ENCODE assay signal across 27 cellular contexts in the genomic region with DNA sequence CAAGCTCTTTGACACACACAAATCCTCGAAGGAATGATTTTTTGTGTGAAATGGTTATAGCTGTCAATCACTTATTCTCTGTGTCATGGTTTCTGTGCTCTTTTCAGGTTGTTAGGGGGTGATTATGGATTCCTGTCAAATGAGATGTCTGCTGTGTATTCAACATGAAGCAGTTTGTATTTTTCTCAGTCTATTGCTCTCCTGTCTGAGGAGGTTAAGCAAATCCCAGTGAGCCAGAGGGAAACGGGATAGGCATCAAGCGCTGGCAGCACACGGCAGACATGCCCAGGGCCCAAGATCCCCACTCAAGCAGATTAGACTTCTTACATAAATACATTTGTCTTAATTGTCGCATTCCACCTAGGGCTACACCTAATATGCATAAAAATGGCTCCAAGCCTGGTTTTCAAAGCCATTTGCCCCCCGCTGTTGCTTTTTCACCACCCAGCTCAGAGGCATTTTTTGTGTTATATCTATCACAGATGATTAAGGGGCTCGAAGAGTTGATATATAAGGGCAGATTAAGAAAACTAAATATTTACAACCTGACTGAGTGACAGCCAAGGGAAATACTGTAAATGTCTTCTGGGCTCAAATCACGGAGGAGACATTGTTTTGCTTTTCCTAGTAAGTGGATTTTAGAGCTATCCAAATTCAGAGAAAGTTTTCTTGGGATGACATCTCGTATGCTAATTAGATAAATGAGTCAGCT.
A peak's percentile ranks its signal among the peaks of the same experiment; 100 is the strongest.
DNase-seq lines count a peak whose midpoint lies in the region; ATAC-seq, FAIRE-seq and TF ChIP-seq lines count a peak whose summit lies in the region.
"Had no signal": no experiment of that assay in that cellular context is flagged by ENCODE, and none has a peak within 500 bp of the region (broad histone marks: within the 10 kb centered on the region; RNA-seq: fewer than 3 reads in every experiment).

No MANE protein-coding gene starts in this region.

- no peak for ATAC-seq in HG02610 (IDR thresholded peaks at IDR 0.05; ENCODE audit: unreplicated experiment)
- ATAC-seq: activated CD4-positive, alpha-beta T cell treated with anti-CD3 and anti-CD28 coated beads for 36 hours; foreskin keratinocyte; left colon; PC-3; stimulated activated memory B cell treated with anti-CD40 and anti-IgM and Interleukin-4, amounts not matched to agents 10 μg/mL and 1 μg/mL and 100 μg/mL, for 72 hours had no signal

- H3K9me3 ChIP-seq in HUES64 (ENCODE audit: insufficient read depth, low read depth, low read length) (no peaks in the 10 kb centered on the region), astrocyte (ENCODE audit: insufficient read depth, low read depth, low read length) (no peaks in the 10 kb centered on the region), neural progenitor cell (ENCODE audit: low read depth) (no peaks in the 10 kb centered on the region)
- H3K9me3 ChIP-seq: breast epithelium, Caco-2 had no signal

- CTCF ChIA-PET in RWPE1 (lab: Yijun Ruan, JAX) = interaction anchor here (0.6 kb wide), 1 partner anchor 150 kb away, joined by 4 read pairs; no protein-coding TSS in a partner anchor

- H3K36me3 Mint-ChIP-seq in astrocyte (ENCODE audit: low read depth, unreplicated experiment) (peaks cover 6% of the 10 kb centered on the region), neural progenitor cell (peaks cover 6% of the 10 kb centered on the region)

- H3K4me1 Mint-ChIP-seq in astrocyte (ENCODE audit: low read depth, unreplicated experiment) (peaks cover 8% of the 10 kb centered on the region), neural progenitor cell (peaks cover 23% of the 10 kb centered on the region)
- H3K4me1 Mint-ChIP-seq: activated CD4-positive, alpha-beta T cell treated with anti-CD3 and anti-CD28 coated beads for 36 hours; memory B cell; stimulated activated memory B cell treated with anti-CD40 and anti-IgM and Interleukin-4, amounts not matched to agents 10 μg/mL and 1 μg/mL and 100 μg/mL, for 72 hours had no signal

- no peaks in the 10 kb centered on the region for H3K36me3 ChIP-seq in HUES64 (ENCODE audit: insufficient read depth, low read length)
- no peaks in the 10 kb centered on the region for H3K36me3 ChIP-seq in astrocyte (ENCODE audit: insufficient read depth, low read length)
- H3K36me3 ChIP-seq in neural progenitor cell = no peaks in the 10 kb centered on the region
- H3K36me3 ChIP-seq: breast epithelium had no signal

- TF ChIP-seq CTCF in astrocyte (IDR thresholded peaks at IDR 0.05; ENCODE audit: insufficient read depth, low read depth, low read length) (no peak), neural progenitor cell (IDR thresholded peaks at IDR 0.05) (no peak), RWPE1 (conservative IDR thresholded peaks at IDR 0.05; ENCODE audit: low read depth) (no peak)

- H3K9ac ChIP-seq in HUES64 (ENCODE audit: low read depth, low read length) = no peak overlapping the region
- no peak overlapping the region for H3K9ac ChIP-seq in astrocyte (ENCODE audit: low read length)
- no peak overlapping the region for H3K9ac ChIP-seq in neural progenitor cell

- H2AFZ ChIP-seq in astrocyte (ENCODE audit: low read depth, low read length) (no peak overlapping the region), neural progenitor cell (replicated peaks) (no peak overlapping the region)

- 59% methylated on average over 8 of the region's 9 CpGs for WGBS in HUES64

- H3F3A ChIP-seq in neural progenitor cell (ENCODE audit: low read depth) = no peaks in the 10 kb centered on the region

- no peaks in the 10 kb centered on the region for H3K27me3 Mint-ChIP-seq in astrocyte (ENCODE audit: low read depth, unreplicated experiment)
- H3K27me3 Mint-ChIP-seq in neural progenitor cell (ENCODE audit: insufficient read depth, low read depth) = peaks cover 4% of the 10 kb centered on the region
- H3K27me3 Mint-ChIP-seq: activated CD4-positive, alpha-beta T cell treated with anti-CD3 and anti-CD28 coated beads for 36 hours; memory B cell; stimulated activated memory B cell treated with anti-CD40 and anti-IgM and Interleukin-4, amounts not matched to agents 10 μg/mL and 1 μg/mL and 100 μg/mL, for 72 hours had no signal

- no peaks in the 10 kb centered on the region for H4K20me1 ChIP-seq in astrocyte (ENCODE audit: insufficient read depth, low read length)
- H4K20me1 ChIP-seq in neural progenitor cell (ENCODE audit: low read depth) = no peaks in the 10 kb centered on the region

- H3K4me3 Mint-ChIP-seq in astrocyte (ENCODE audit: unreplicated experiment) (no peak overlapping the region), neural progenitor cell (no peak overlapping the region)
- H3K4me3 Mint-ChIP-seq: activated CD4-positive, alpha-beta T cell treated with anti-CD3 and anti-CD28 coated beads for 36 hours; memory B cell; stimulated activated memory B cell treated with anti-CD40 and anti-IgM and Interleukin-4, amounts not matched to agents 10 μg/mL and 1 μg/mL and 100 μg/mL, for 72 hours had no signal

- DNase-seq in D341Med (ENCODE audit: low spot score) = peak; percentile 69
- no peak for DNase-seq in astrocyte (ENCODE audit: low read depth)
- DNase-seq in neural progenitor cell (ENCODE audit: low spot score) = peak; percentile 29
- DNase-seq in AG08395 (ENCODE audit: low spot score) = no peak
- no peak for DNase-seq in UCSD-AML1 (lab: John Stamatoyannopoulos, UW; ENCODE audit: unreplicated experiment)
- DNase-seq in RWPE1 (ENCODE audit: low spot score) = no peak
- DNase-seq: activated CD4-positive, alpha-beta T cell treated with anti-CD3 and anti-CD28 coated beads for 36 hours; activated CD8-positive, alpha-beta memory T cell treated with anti-CD3 and anti-CD28 coated beads for 24 hours; activated T-cell treated with anti-CD3 and anti-CD28 coated beads, Interleukin-2, amount 50 U/mL, for 1 hour; C1 segment of cervical spinal cord; Caco-2; effector CD4-positive, alpha-beta T cell; foreskin keratinocyte; left colon; MV-4-11; NCI-H1694; occipital lobe; PC-3; SHP77 treated with DMSO at 0.1 percent for 48 hours; stimulated activated CD4-positive, alpha-beta T cell treated with anti-CD3 and anti-CD28 coated beads, Interleukin-4, amount 100 ng/mL, for 1 hour; T-helper 1 cell had no signal

- no peak for FAIRE-seq in astrocyte (lab: Jason Lieb, UNC)
- FAIRE-seq: TTC549 had no signal

- H3K4me3 ChIP-seq in HUES64 (ENCODE audit: low read length) (no peak overlapping the region), astrocyte (ENCODE audit: insufficient read depth, low read depth, low read length) (no peak overlapping the region), neural progenitor cell (no peak overlapping the region)
- H3K4me3 ChIP-seq: breast epithelium had no signal

- H3K79me2 ChIP-seq in astrocyte (ENCODE audit: insufficient read depth, low read length) (no peaks in the 10 kb centered on the region), neural progenitor cell (ENCODE audit: low read depth) (no peaks in the 10 kb centered on the region)

- no peaks in the 10 kb centered on the region for H3K27me3 ChIP-seq in HUES64 (ENCODE audit: insufficient read depth, low read length)
- H3K27me3 ChIP-seq in astrocyte (ENCODE audit: insufficient read depth, low read length) = no peaks in the 10 kb centered on the region
- H3K27me3 ChIP-seq in neural progenitor cell = no peaks in the 10 kb centered on the region
- H3K27me3 ChIP-seq: breast epithelium, foreskin keratinocyte had no signal

- H3K27ac ChIP-seq in HUES64 (ENCODE audit: low read depth, low read length) = peak overlapping the region; percentile 39; the same call in 1 of the 2 replicates
- H3K27ac ChIP-seq in astrocyte (ENCODE audit: low read depth, low read length) = no peak overlapping the region
- H3K27ac ChIP-seq in neural progenitor cell = no peak overlapping the region
- H3K27ac ChIP-seq in RWPE1 = no peak overlapping the region
- H3K27ac ChIP-seq: breast epithelium, foreskin keratinocyte had no signal

- POLR2A ChIA-PET in RWPE1 (lab: Yijun Ruan, JAX; ENCODE audit: low non-redundant PET) = no interaction called here

- H3K4me1 ChIP-seq in HUES64 (ENCODE audit: insufficient read depth, low read length) (peaks cover 32% of the 10 kb centered on the region), astrocyte (ENCODE audit: insufficient read depth, low read length) (peaks cover 9% of the 10 kb centered on the region), neural progenitor cell (peaks cover 7% of the 10 kb centered on the region)
- H3K4me1 ChIP-seq: breast epithelium, Caco-2 had no signal

- H3K9me3 Mint-ChIP-seq in astrocyte (ENCODE audit: unreplicated experiment) = no peaks in the 10 kb centered on the region
- H3K9me3 Mint-ChIP-seq in neural progenitor cell = no peaks in the 10 kb centered on the region
- H3K9me3 Mint-ChIP-seq: memory B cell; stimulated activated memory B cell treated with anti-CD40 and anti-IgM and Interleukin-4, amounts not matched to agents 10 μg/mL and 1 μg/mL and 100 μg/mL, for 72 hours had no signal

- H3K4me2 ChIP-seq in astrocyte (ENCODE audit: low read length) (peak overlapping the region; percentile 52), neural progenitor cell (no peak overlapping the region)

- H3K27ac Mint-ChIP-seq in astrocyte (ENCODE audit: unreplicated experiment) (no peak overlapping the region), neural progenitor cell (peak overlapping the region; percentile 55)
- H3K27ac Mint-ChIP-seq: activated CD4-positive, alpha-beta T cell treated with anti-CD3 and anti-CD28 coated beads for 36 hours; memory B cell; stimulated activated memory B cell treated with anti-CD40 and anti-IgM and Interleukin-4, amounts not matched to agents 10 μg/mL and 1 μg/mL and 100 μg/mL, for 72 hours had no signal

Comparison
In these comparisons a context has a peak if more than half of its experiments do, and no peak if none do; other contexts are left out.
1. DNase-seq: peak in D341Med (single experiment) and neural progenitor cell (single experiment); none in astrocyte (single experiment), AG08395 (single experiment), UCSD-AML1 (single experiment) and RWPE1 (single experiment).